11 cellular contexts compared by ENCODE assay signal in the genomic region with DNA sequence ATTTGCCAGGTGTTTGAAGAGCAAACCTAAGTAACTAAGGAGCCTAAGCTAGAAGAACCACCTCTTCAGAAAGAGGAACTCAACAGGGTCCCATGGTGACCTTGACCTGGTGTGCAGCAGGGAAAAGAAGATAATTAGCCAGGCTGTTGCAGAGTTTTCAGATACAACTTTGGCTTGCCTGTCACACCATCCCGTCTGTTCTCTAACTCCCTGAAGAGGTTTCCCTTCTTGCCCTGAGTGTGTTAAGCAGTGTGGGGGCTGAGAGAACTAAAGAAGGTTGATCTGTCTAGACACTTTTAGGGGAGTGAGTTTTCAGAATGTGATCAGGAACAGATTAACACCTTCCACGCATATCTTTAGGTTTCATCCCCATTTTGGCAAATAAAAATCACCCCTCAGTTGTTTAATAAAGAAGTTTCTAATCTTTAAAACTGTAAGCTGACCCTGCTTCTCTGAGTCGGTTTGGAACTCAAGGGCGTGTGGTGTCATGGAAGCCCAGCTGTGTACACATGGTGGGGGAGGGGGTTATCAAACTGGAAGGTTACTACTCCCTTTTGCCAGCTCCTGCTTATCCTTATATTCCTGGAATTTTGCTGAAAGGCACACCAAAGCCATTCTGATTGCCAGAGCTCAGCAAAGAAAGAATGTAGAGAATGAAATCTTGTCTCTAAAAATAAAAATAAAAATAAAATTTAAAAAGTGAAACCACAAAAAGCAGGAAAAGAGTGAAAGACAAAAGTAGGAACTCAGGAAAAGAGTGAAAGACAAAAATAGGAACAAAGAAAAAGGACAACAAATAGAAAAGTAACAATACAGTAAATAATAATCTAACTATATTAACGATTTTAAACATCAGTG.
A peak's percentile ranks its signal among the peaks of the same experiment; 100 is the strongest.
DNase-seq lines count a peak whose midpoint lies in the region; ATAC-seq and TF ChIP-seq lines count a peak whose summit lies in the region.
"Had no signal": no experiment of that assay in that cellular context is flagged by ENCODE, and none has a peak within 500 bp of the region (broad histone marks: within the 10 kb centered on the region; RNA-seq: fewer than 3 reads in every experiment).

No MANE protein-coding gene starts in this region.

- no peaks in the 10 kb centered on the region for H3K27me3 ChIP-seq in brain microvascular endothelial cell (replicated peaks)

- H3K4me3 Mint-ChIP-seq in mesothelial cell of epicardium: no peak overlapping the region
- H3K4me3 Mint-ChIP-seq: T-cell had no signal

- peak overlapping the region; percentile 1 for H3K27ac Mint-ChIP-seq in mesothelial cell of epicardium
- H3K27ac Mint-ChIP-seq: T-cell had no signal

- H3K27me3 Mint-ChIP-seq in mesothelial cell of epicardium (ENCODE audit: low read depth): no peaks in the 10 kb centered on the region

- H3K4me3 ChIP-seq in brain microvascular endothelial cell (ENCODE audit: low read depth, low read length): no peak overlapping the region

- H3K36me3 Mint-ChIP-seq in mesothelial cell of epicardium: peaks cover 61% of the 10 kb centered on the region
- H3K36me3 Mint-ChIP-seq: T-cell had no signal

- H3K36me3 ChIP-seq in brain microvascular endothelial cell (replicated peaks): peaks cover 20% of the 10 kb centered on the region

- ATAC-seq in HG02763 (IDR thresholded peaks at IDR 0.05; ENCODE audit: unreplicated experiment) (no peak), GM18858 (IDR thresholded peaks at IDR 0.05; ENCODE audit: unreplicated experiment) (no peak)
- ATAC-seq: T-cell had no signal

- H3K9me3 Mint-ChIP-seq in mesothelial cell of epicardium: no peaks in the 10 kb centered on the region
- H3K9me3 Mint-ChIP-seq: T-cell had no signal

- no peak overlapping the region for H3K27ac ChIP-seq in brain microvascular endothelial cell

- DNase-seq in EH (ENCODE audit: low read depth) (peak; percentile 71), NCI-H2196 (lab: John Stamatoyannopoulos, UW; ENCODE audit: unreplicated experiment) (peak; percentile 76), brain microvascular endothelial cell (peak; percentile 36), mesothelial cell of epicardium (ENCODE audit: low spot score in 2 of 2, unreplicated experiment in 2 of 2) (no peak), Kasumi-1 (lab: John Stamatoyannopoulos, UW) (no peak)
- no peak for DNase-seq in stimulated activated CD4-positive, alpha-beta T cell treated with anti-CD3 and anti-CD28 coated beads, Interleukin-12 subunit alpha, Interleukin-12 subunit beta, amount 100 ng/mL, for 4 hours
- DNase-seq: hippocampal formation, NCI-H2227 treated with DMSO at 0.1 percent for 48 hours, T-cell had no signal

- H3K4me1 Mint-ChIP-seq in mesothelial cell of epicardium: peaks cover 10% of the 10 kb centered on the region

- no peak for TF ChIP-seq CTCF in brain microvascular endothelial cell (IDR thresholded peaks at IDR 0.05; ENCODE audit: low read depth, low read length, missing control alignments)
- TF ChIP-seq CTCF in mesothelial cell of epicardium (IDR thresholded peaks at IDR 0.05; ENCODE audit: unreplicated experiment): no peak

- in situ Hi-C loops in brain microvascular endothelial cell (cut with HindIII; ENCODE audit: low pct_ligation_motif_present, low sequenced_read_pairs): no loop called here

Comparison
In these comparisons a context has a peak if more than half of its experiments do, and no peak if none do; other contexts are left out.
1. DNase-seq: peak in EH (single experiment), NCI-H2196 (single experiment) and brain microvascular endothelial cell (single experiment); none in mesothelial cell of epicardium (0 of 2), stimulated activated CD4-positive, alpha-beta T cell treated with anti-CD3 and anti-CD28 coated beads, Interleukin-12 subunit alpha, Interleukin-12 subunit beta, amount 100 ng/mL, for 4 hours (single experiment) and Kasumi-1 (0 of 2).